In genomic region chr15:52111517-52112202, GRCh38 we compare ENCODE assay signal across 2 cellular contexts.
TF ChIP-seq lines count a peak whose summit lies in the region.

No MANE protein-coding gene starts in this region.

TF ChIP-seq in liver, 16 proteins besides CTCF, POLR2A, EP300 and RAD21 (continued from another document):
- TF ChIP-seq RXRA (IDR thresholded peaks at IDR 0.05) (no peak), FOXA2 (IDR thresholded peaks at IDR 0.05) (no peak), SP1 (IDR thresholded peaks at IDR 0.05) (no peak), HNF4A (conservative IDR thresholded peaks at IDR 0.05) (no peak), EGR1 (IDR thresholded peaks at IDR 0.05; ENCODE audit: low read depth in 2 of 2) (no peak), MAX (IDR thresholded peaks at IDR 0.05) (no peak), REST (IDR thresholded peaks at IDR 0.05) (no peak), NR2F2 (IDR thresholded peaks at IDR 0.05) (no peak), YY1 (IDR thresholded peaks at IDR 0.05) (no peak), GABPA (IDR thresholded peaks at IDR 0.05 in 1 of 2, conservative IDR thresholded peaks at IDR 0.05 in 1 of 2) (no peak), ZBTB33 (IDR thresholded peaks at IDR 0.05) (no peak)
- TF ChIP-seq, protein P1, sequence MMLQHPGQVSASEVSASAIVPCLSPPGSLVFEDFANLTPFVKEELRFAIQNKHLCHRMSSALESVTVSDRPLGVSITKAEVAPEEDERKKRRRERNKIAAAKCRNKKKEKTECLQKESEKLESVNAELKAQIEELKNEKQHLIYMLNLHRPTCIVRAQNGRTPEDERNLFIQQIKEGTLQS (IDR thresholded peaks at IDR 0.05): no peak

TF ChIP-seq in HepG2, 621 proteins besides CTCF, POLR2A, EP300 and RAD21:
- TF ChIP-seq ATF5 (CRISPR knock-in tag; IDR thresholded peaks at IDR 0.05; ENCODE audit: low read depth) (no peak), GATAD1 (CRISPR knock-in tag; IDR thresholded peaks at IDR 0.05) (no peak), RFX3 (CRISPR knock-in tag; IDR thresholded peaks at IDR 0.05) (no peak), KLF16 (CRISPR knock-in tag; IDR thresholded peaks at IDR 0.05) (no peak), CCAR2 (optimal IDR thresholded peaks at IDR 0.05; ENCODE audit: low read depth, low read length) (no peak), ZFP82 (CRISPR knock-in tag; IDR thresholded peaks at IDR 0.05; ENCODE audit: borderline replicate concordance) (no peak), RARA (CRISPR knock-in tag; IDR thresholded peaks at IDR 0.05) (no peak), ZNF143 (CRISPR knock-in tag; IDR thresholded peaks at IDR 0.05) (no peak), MEF2D (CRISPR knock-in tag; IDR thresholded peaks at IDR 0.05) (no peak), GMEB2 (CRISPR knock-in tag; IDR thresholded peaks at IDR 0.05; ENCODE audit: low read depth) (no peak), SMAD3 (CRISPR knock-in tag; IDR thresholded peaks at IDR 0.05) (no peak), ZNF775 (CRISPR knock-in tag; IDR thresholded peaks at IDR 0.05; ENCODE audit: borderline replicate concordance) (no peak), ZFAT (CRISPR knock-in tag; conservative IDR thresholded peaks at IDR 0.05) (no peak), EED (CRISPR knock-in tag; IDR thresholded peaks at IDR 0.05) (no peak)
- TF ChIP-seq, protein P2, sequence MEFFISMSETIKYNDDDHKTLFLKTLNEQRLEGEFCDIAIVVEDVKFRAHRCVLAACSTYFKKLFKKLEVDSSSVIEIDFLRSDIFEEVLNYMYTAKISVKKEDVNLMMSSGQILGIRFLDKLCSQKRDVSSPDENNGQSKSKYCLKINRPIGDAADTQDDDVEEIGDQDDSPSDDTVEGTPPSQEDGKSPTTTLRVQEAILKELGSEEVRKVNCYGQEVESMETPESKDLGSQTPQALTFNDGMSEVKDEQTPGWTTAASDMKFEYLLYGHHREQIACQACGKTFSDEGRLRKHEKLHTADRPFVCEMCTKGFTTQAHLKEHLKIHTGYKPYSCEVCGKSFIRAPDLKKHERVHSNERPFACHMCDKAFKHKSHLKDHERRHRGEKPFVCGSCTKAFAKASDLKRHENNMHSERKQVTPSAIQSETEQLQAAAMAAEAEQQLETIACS (CRISPR knock-in tag; IDR thresholded peaks at IDR 0.05): no peak
- TF ChIP-seq, protein P3, sequence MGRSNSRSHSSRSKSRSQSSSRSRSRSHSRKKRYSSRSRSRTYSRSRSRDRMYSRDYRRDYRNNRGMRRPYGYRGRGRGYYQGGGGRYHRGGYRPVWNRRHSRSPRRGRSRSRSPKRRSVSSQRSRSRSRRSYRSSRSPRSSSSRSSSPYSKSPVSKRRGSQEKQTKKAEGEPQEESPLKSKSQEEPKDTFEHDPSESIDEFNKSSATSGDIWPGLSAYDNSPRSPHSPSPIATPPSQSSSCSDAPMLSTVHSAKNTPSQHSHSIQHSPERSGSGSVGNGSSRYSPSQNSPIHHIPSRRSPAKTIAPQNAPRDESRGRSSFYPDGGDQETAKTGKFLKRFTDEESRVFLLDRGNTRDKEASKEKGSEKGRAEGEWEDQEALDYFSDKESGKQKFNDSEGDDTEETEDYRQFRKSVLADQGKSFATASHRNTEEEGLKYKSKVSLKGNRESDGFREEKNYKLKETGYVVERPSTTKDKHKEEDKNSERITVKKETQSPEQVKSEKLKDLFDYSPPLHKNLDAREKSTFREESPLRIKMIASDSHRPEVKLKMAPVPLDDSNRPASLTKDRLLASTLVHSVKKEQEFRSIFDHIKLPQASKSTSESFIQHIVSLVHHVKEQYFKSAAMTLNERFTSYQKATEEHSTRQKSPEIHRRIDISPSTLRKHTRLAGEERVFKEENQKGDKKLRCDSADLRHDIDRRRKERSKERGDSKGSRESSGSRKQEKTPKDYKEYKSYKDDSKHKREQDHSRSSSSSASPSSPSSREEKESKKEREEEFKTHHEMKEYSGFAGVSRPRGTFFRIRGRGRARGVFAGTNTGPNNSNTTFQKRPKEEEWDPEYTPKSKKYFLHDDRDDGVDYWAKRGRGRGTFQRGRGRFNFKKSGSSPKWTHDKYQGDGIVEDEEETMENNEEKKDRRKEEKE (IDR thresholded peaks at IDR 0.05): no peak
- TF ChIP-seq, protein P4, sequence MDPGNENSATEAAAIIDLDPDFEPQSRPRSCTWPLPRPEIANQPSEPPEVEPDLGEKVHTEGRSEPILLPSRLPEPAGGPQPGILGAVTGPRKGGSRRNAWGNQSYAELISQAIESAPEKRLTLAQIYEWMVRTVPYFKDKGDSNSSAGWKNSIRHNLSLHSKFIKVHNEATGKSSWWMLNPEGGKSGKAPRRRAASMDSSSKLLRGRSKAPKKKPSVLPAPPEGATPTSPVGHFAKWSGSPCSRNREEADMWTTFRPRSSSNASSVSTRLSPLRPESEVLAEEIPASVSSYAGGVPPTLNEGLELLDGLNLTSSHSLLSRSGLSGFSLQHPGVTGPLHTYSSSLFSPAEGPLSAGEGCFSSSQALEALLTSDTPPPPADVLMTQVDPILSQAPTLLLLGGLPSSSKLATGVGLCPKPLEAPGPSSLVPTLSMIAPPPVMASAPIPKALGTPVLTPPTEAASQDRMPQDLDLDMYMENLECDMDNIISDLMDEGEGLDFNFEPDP (CRISPR knock-in tag; conservative IDR thresholded peaks at IDR 0.05): no peak
- TF ChIP-seq, protein P5, sequence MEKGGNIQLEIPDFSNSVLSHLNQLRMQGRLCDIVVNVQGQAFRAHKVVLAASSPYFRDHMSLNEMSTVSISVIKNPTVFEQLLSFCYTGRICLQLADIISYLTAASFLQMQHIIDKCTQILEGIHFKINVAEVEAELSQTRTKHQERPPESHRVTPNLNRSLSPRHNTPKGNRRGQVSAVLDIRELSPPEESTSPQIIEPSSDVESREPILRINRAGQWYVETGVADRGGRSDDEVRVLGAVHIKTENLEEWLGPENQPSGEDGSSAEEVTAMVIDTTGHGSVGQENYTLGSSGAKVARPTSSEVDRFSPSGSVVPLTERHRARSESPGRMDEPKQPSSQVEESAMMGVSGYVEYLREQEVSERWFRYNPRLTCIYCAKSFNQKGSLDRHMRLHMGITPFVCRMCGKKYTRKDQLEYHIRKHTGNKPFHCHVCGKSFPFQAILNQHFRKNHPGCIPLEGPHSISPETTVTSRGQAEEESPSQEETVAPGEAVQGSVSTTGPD (CRISPR knock-in tag; IDR thresholded peaks at IDR 0.05): no peak
TF ChIP-seq in HepG2: peak in this region for 0.
